In genomic region chr13:60745343-60745742, GRCh38 we compare ENCODE assay signal across 35 cellular contexts.
"Had no signal": no experiment of that assay in that cellular context is flagged by ENCODE, and none has a peak within 500 bp of the region (broad histone marks: within the 10 kb centered on the region; RNA-seq: fewer than 3 reads in every experiment).

No MANE protein-coding gene starts in this region.

- H3K27me3 Mint-ChIP-seq: activated B cell treated with CpG ODN at 0.5 μM for 24 hours; activated CD4-positive, alpha-beta memory T cell treated with anti-CD3 and anti-CD28 coated beads for 36 hours; activated CD4-positive, alpha-beta T cell treated with anti-CD3 and anti-CD28 coated beads, Interleukin-2, amount 10 ng/mL, durations not matched to agents 24 days and 14 days; activated CD8-positive, alpha-beta T cell treated with anti-CD3 and anti-CD28 coated beads for 36 hours; activated naive CD8-positive, alpha-beta T cell treated with anti-CD3 and anti-CD28 coated beads for 36 hours; activated T-helper 17 cell treated with anti-CD3 and anti-CD28 coated beads, Interleukin-2, amount 50 U/mL, for 72 hours had no signal

- H3K4me3 ChIP-seq: adrenal gland had no signal

- H3K27me3 ChIP-seq: adrenal gland had no signal

- H3K9me3 Mint-ChIP-seq: activated CD4-positive, alpha-beta T cell treated with anti-CD3 and anti-CD28 coated beads, Interleukin-2, amount 10 ng/mL, durations not matched to agents 24 days and 14 days; activated naive CD4-positive, alpha-beta T cell treated with anti-CD3 and anti-CD28 coated beads for 36 hours had no signal

- H3K27ac Mint-ChIP-seq: activated B cell treated with CpG ODN at 0.5 μM for 24 hours; activated CD4-positive, alpha-beta memory T cell treated with anti-CD3 and anti-CD28 coated beads for 36 hours; activated CD4-positive, alpha-beta T cell treated with anti-CD3 and anti-CD28 coated beads, Interleukin-2, amount 10 ng/mL, durations not matched to agents 24 days and 14 days; activated CD8-positive, alpha-beta T cell treated with anti-CD3 and anti-CD28 coated beads for 36 hours; activated naive CD4-positive, alpha-beta T cell treated with anti-CD3 and anti-CD28 coated beads for 36 hours; activated naive CD4-positive, alpha-beta T cell treated with anti-CD3 and anti-CD28 coated beads, Interleukin-2, amount 50 U/mL, for 72 hours; activated naive CD8-positive, alpha-beta T cell treated with anti-CD3 and anti-CD28 coated beads for 36 hours; activated T-cell treated with anti-CD3 and anti-CD28 coated beads, Interleukin-2, amount 50 U/mL, for 72 hours; activated T-helper 1 cell treated with anti-CD3 and anti-CD28 coated beads, Interleukin-12 subunit alpha, Interleukin-12 subunit beta, Interleukin-2, Interleukin-4 antibody, amounts not matched to agents 30 ng/mL and 10 ng/mL and 1 ng/mL, durations not matched to agents 14 hours and 24 hours and 36 hours; activated T-helper 17 cell treated with anti-CD3 and anti-CD28 coated beads, Interleukin-2, amount 50 U/mL, for 72 hours; brain; T-helper 1 cell treated with Interleukin-12 subunit alpha and Interleukin-12 subunit beta and Interleukin-4 antibody, amounts not matched to agents 30 μg/mL and 1 μg/mL, for 36 hours; T-helper 2 cell treated with Interferon-gamma antibody and Interleukin-4, amounts not matched to agents 5 μg/mL and 100 μg/mL, for 36 hours had no signal

- DNase-seq: activated B cell treated with CpG ODN at 0.5 μM for 24 hours; activated CD4-positive, alpha-beta memory T cell treated with anti-CD3 and anti-CD28 coated beads for 36 hours; activated CD4-positive, alpha-beta T cell treated with anti-CD3 and anti-CD28 coated beads for 4 hours; activated CD4-positive, alpha-beta T cell treated with anti-CD3 and anti-CD28 coated beads, Interleukin-2, amount 10 ng/mL, durations not matched to agents 24 days and 14 days; activated CD4-positive, alpha-beta T cell treated with anti-CD3 and anti-CD28 coated beads, Interleukin-2, amount 50 U/mL, for 1 hour; activated CD4-positive, alpha-beta T cell treated with anti-CD3 and anti-CD28 coated beads, Interleukin-2, amount 50 U/mL, for 4 hours; activated CD4-positive, CD25-positive, alpha-beta regulatory T cell treated with anti-CD3 and anti-CD28 coated beads, Interleukin-2, amount 50 U/mL, for 72 hours; activated CD8-positive, alpha-beta memory T cell treated with anti-CD3 and anti-CD28 coated beads, Interleukin-2, amount 50 U/mL, for 4 hours; activated CD8-positive, alpha-beta T cell treated with anti-CD3 and anti-CD28 coated beads for 36 hours; activated effector memory CD4-positive, alpha-beta T cell treated with anti-CD3 and anti-CD28 coated beads, Interleukin-2, amount 50 U/mL, for 16 hours; activated gamma-delta T cell treated with Interleukin-2 at 50 U/mL for 16 hours; activated naive CD4-positive, alpha-beta T cell; activated naive CD4-positive, alpha-beta T cell treated with anti-CD3 and anti-CD28 coated beads for 36 hours; activated naive CD4-positive, alpha-beta T cell treated with anti-CD3 and anti-CD28 coated beads, Interleukin-2, amount 50 U/mL, for 16 hours; activated naive CD8-positive, alpha-beta T cell treated with anti-CD3 and anti-CD28 coated beads for 36 hours; activated T-cell treated with anti-CD3 and anti-CD28 coated beads for 4 hours; activated T-cell treated with anti-CD3 and anti-CD28 coated beads, Interleukin-2, amount 50 U/mL, for 1 hour; activated T-cell treated with anti-CD3 and anti-CD28 coated beads, Interleukin-2, amount 50 U/mL, for 4 hours; activated T-cell treated with anti-CD3 and anti-CD28 coated beads, Interleukin-2, amount 50 U/mL, for 72 hours; adrenal gland; amniotic stem cell; aorta; central memory CD4-positive, alpha-beta T cell; T-helper 1 cell; T-helper 2 cell; T-helper 9 cell had no signal

- H3K36me3 ChIP-seq: adrenal gland had no signal

- FAIRE-seq: astrocyte, TTC549 had no signal

- H3K9me3 ChIP-seq: adrenal gland had no signal

- H3K4me1 ChIP-seq: adrenal gland had no signal

- H3K27ac ChIP-seq: adrenal gland, VCaP had no signal

- H3K4me1 Mint-ChIP-seq: activated B cell treated with CpG ODN at 0.5 μM for 24 hours; activated CD4-positive, alpha-beta T cell treated with anti-CD3 and anti-CD28 coated beads, Interleukin-2, amount 10 ng/mL, durations not matched to agents 24 days and 14 days; activated naive CD8-positive, alpha-beta T cell treated with anti-CD3 and anti-CD28 coated beads for 36 hours; activated T-helper 17 cell treated with anti-CD3 and anti-CD28 coated beads, Interleukin-2, amount 50 U/mL, for 72 hours; brain had no signal

- H3K4me3 Mint-ChIP-seq: activated B cell treated with CpG ODN at 0.5 μM for 24 hours; activated CD4-positive, alpha-beta memory T cell treated with anti-CD3 and anti-CD28 coated beads for 36 hours; activated CD4-positive, alpha-beta T cell treated with anti-CD3 and anti-CD28 coated beads, Interleukin-2, amount 10 ng/mL, durations not matched to agents 24 days and 14 days; activated CD8-positive, alpha-beta T cell treated with anti-CD3 and anti-CD28 coated beads for 36 hours; activated naive CD4-positive, alpha-beta T cell treated with anti-CD3 and anti-CD28 coated beads for 36 hours; activated naive CD8-positive, alpha-beta T cell treated with anti-CD3 and anti-CD28 coated beads for 36 hours; activated T-cell treated with anti-CD3 and anti-CD28 coated beads, Interleukin-2, amount 50 U/mL, for 4 hours; activated T-cell treated with anti-CD3 and anti-CD28 coated beads, Interleukin-2, amount 50 U/mL, for 72 hours; activated T-helper 1 cell treated with anti-CD3 and anti-CD28 coated beads, Interleukin-12 subunit alpha, Interleukin-12 subunit beta, Interleukin-2, Interleukin-4 antibody, amounts not matched to agents 30 ng/mL and 10 ng/mL and 1 ng/mL, durations not matched to agents 14 hours and 24 hours and 36 hours; activated T-helper 17 cell treated with anti-CD3 and anti-CD28 coated beads, Interleukin-2, amount 50 U/mL, for 72 hours; brain; T-helper 1 cell treated with Interleukin-12 subunit alpha and Interleukin-12 subunit beta and Interleukin-4 antibody, amounts not matched to agents 30 μg/mL and 1 μg/mL, for 36 hours; T-helper 2 cell treated with Interferon-gamma antibody and Interleukin-4, amounts not matched to agents 5 μg/mL and 100 μg/mL, for 36 hours had no signal

- ATAC-seq: activated CD8-positive, alpha-beta T cell treated with anti-CD3 and anti-CD28 coated beads for 36 hours; activated naive CD4-positive, alpha-beta T cell treated with anti-CD3 and anti-CD28 coated beads, Interleukin-2, amount 50 U/mL, for 72 hours; activated T-cell treated with anti-CD3 and anti-CD28 coated beads, Interleukin-2, amount 50 U/mL, for 4 hours; activated T-cell treated with anti-CD3 and anti-CD28 coated beads, Interleukin-2, amount 50 U/mL, for 72 hours; activated T-helper 17 cell treated with anti-CD3 and anti-CD28 coated beads, Interleukin-2, amount 50 U/mL, for 72 hours had no signal
